1 cellular context compared by ENCODE assay signal in genomic region chr4:184544711-184545409, GRCh38.
TF ChIP-seq lines count a peak whose summit lies in the region.

No MANE protein-coding gene starts in this region.

TF ChIP-seq in WTC11, 78 proteins besides CTCF, POLR2A, EP300 and RAD21 (continued from another document):
- peak; percentile 45; the same call in 1 of the 2 replicates for TF ChIP-seq USF2 (CRISPR knock-in tag; IDR thresholded peaks at IDR 0.05)
